Comparison of ENCODE assay signal across 7 cellular contexts in genomic region chr1:1704284-1704957, GRCh38. TPM values are rescaled to one million over a fixed set of nuclear protein-coding genes. Genes with fewer than 3 reads are reported as not detected.
DNase-seq lines count a peak whose midpoint lies in the region; ATAC-seq, FAIRE-seq and TF ChIP-seq lines count a peak whose summit lies in the region.
"Not testable (repeated sequence)": the region's sequence is repeated elsewhere in the genome, so short reads cannot be mapped to it uniquely, and the experiment has no call there.

No MANE protein-coding gene starts in this region.

- H3K79me2 ChIP-seq in K562 (ENCODE audit: control insufficient read depth, insufficient read depth, low read length); osteoblast (ENCODE audit: insufficient read depth, low read length): not testable (repeated sequence)

- 94% methylated on average over 27 of the region's 27 CpGs for WGBS in K562 (ENCODE audit: insufficient coverage, low coverage, missing lambda C conversion rate)

- not testable (repeated sequence) for H3K27ac ChIP-seq in Peyer's patch; K562 (ENCODE audit: extremely low read depth, low read depth, low read length); osteoblast (ENCODE audit: low read depth, low read length); upper lobe of right lung

- TF ChIP-seq RAD21 in K562 (CRISPR knock-in tag; conservative IDR thresholded peaks at IDR 0.05 in 1 of 2, IDR thresholded peaks at IDR 0.05 in 1 of 2), result not testable (repeated sequence)

- H3K36me3 ChIP-seq in Peyer's patch, result peaks cover 0 to 21% (median 0%) of the 10 kb centered on the region in 3 donors
- peaks cover 18% of the 10 kb centered on the region; the same call in 1 of the 3 replicates for H3K36me3 ChIP-seq in K562 (ENCODE audit: control insufficient read depth, insufficient read depth, low read length)
- H3K36me3 ChIP-seq in osteoblast (ENCODE audit: insufficient read depth, low read length), result not testable (repeated sequence)
- H3K36me3 ChIP-seq in upper lobe of right lung, result peaks cover 23% of the 10 kb centered on the region

- in situ Hi-C loops in K562 (cut with MboI), result not testable (repeated sequence)

- not testable (repeated sequence) for H4K20me1 ChIP-seq in K562 (replicated peaks; ENCODE audit: control insufficient read depth, insufficient read depth, low read length); osteoblast (ENCODE audit: insufficient read depth, low read length)

- H3K27me3 ChIP-seq in Peyer's patch; K562 (ENCODE audit: control insufficient read depth in 2 of 2, insufficient read depth in 2 of 2, low read length in 2 of 2); osteoblast (ENCODE audit: insufficient read depth, low read length); upper lobe of right lung: not testable (repeated sequence)

- POLR2A ChIA-PET in K562 (lab: Yijun Ruan, JAX), result not testable (repeated sequence)

- not testable (repeated sequence) for H3K4me2 ChIP-seq in K562 (ENCODE audit: insufficient read depth, low read length); osteoblast (ENCODE audit: insufficient read depth, low read length)

- BruUV-seq in K562 (replicated peaks; lab: Mats Ljungman, UMichigan), result not testable (repeated sequence)

- ATAC-seq in K562, left colon, upper lobe of right lung: not testable (repeated sequence)

- not testable (repeated sequence) for H3K4me1 ChIP-seq in Peyer's patch; K562 (replicated peaks in 1 of 2; ENCODE audit: control insufficient read depth in 2 of 2, insufficient read depth in 2 of 2, low read length in 2 of 2); osteoblast (ENCODE audit: insufficient read depth, low read length); upper lobe of right lung

- intact Hi-C loops in K562 (cut with micrococcal nuclease); left colon (cut with DNase I, micrococcal nuclease); upper lobe of right lung (cut with DNase I): not testable (repeated sequence)

- not testable (repeated sequence) for TF ChIP-seq POLR2A in Peyer's patch (IDR thresholded peaks at IDR 0.05); K562 (conservative IDR thresholded peaks at IDR 0.05)

- TF ChIP-seq CTCF in Peyer's patch (IDR thresholded peaks at IDR 0.05); K562 (IDR thresholded peaks at IDR 0.05 in 2 of 3, conservative IDR thresholded peaks at IDR 0.05 in 1 of 3; ENCODE audit: insufficient read depth in 2 of 3, low read depth in 1 of 3, low read length in 3 of 3); osteoblast (IDR thresholded peaks at IDR 0.05; ENCODE audit: extremely low read depth, low read depth, low read length); upper lobe of right lung (IDR thresholded peaks at IDR 0.05): not testable (repeated sequence)

- FAIRE-seq in K562 (lab: Jason Lieb, UNC), result not testable (repeated sequence)

- CTCF ChIA-PET in K562 (lab: Yijun Ruan, JAX; ENCODE audit: low intra/inter-chr PET ratio), result not testable (repeated sequence)

- not testable (repeated sequence) for H3K4me3 ChIP-seq in Peyer's patch; K562; osteoblast (ENCODE audit: insufficient read depth, low read length); upper lobe of right lung

- TF ChIP-seq EP300 in K562 (IDR thresholded peaks at IDR 0.05; ENCODE audit: low read length), result not testable (repeated sequence)

- not testable (repeated sequence) for H3K9me1 ChIP-seq in K562 (ENCODE audit: control insufficient read depth, insufficient read depth, low read length)

- H2AFZ ChIP-seq in K562 (ENCODE audit: low read depth, low read length); osteoblast (ENCODE audit: low read length): not testable (repeated sequence)

- DNase-seq in Peyer's patch (peak in 2 of 3 donors; percentile 37 to 40), left colon (peak; percentile 2 to 8), osteoblast (ENCODE audit: insufficient read length, low spot score, missing footprints) (peak; percentile 44), upper lobe of right lung (peak; percentile 59)
- peak; percentile 15 for DNase-seq in activated CD8-positive, alpha-beta memory T cell treated with anti-CD3 and anti-CD28 coated beads for 24 hours
- not testable (repeated sequence) for DNase-seq in K562 (ENCODE audit: extremely low read depth in 1 of 4, low spot score in 3 of 4)
- DNase-seq in stimulated activated CD8-positive, alpha-beta memory T cell treated with anti-CD3 and anti-CD28 coated beads, Interleukin-4, amount 100 ng/mL, for 48 hours, result peak; percentile 21

- not testable (repeated sequence) for H3K9ac ChIP-seq in K562 (ENCODE audit: insufficient read depth in 1 of 2, low read depth in 2 of 2, low read length in 2 of 2)

- H3K9me3 ChIP-seq in Peyer's patch; K562 (replicated peaks; ENCODE audit: control insufficient read depth, insufficient read depth, low read depth, low read length); osteoblast (ENCODE audit: low read depth, low read length); upper lobe of right lung: not testable (repeated sequence)

RNA-seq across cellular contexts. Expression of gene SLC35E2B, which starts 11.8 kb away (rescaled TPM):
- total RNA-seq in Peyer's patch, result 100 to 1,000 TPM in 2 of 4 donors, 10 to 100 TPM in 2; 76.9 to 132 (median 103) TPM
- total RNA-seq in K562 (2011; cell fraction: chromatin; rRNA removed; ENCODE audit: low replicate concordance), result 99.6 and 161 TPM in 2 replicates
- 107 and 109 TPM in 2 replicates for total RNA-seq in K562 (2011; cell fraction: nucleolus; rRNA removed)
- total RNA-seq in K562 (2011; cell fraction: nucleoplasm; rRNA removed), result 98.4 and 102 TPM in 2 replicates
- total RNA-seq in K562 (2014; rRNA removed), result 18.4 and 22.5 TPM in 2 replicates
- total RNA-seq in K562 (2014; rRNA removed; fragmentation: Illumina TruSeq; extraction: Trizol), result 14.8 TPM in 2 replicates
- total RNA-seq in K562 (2015; rRNA removed; fragmentation: Illumina TruSeq; extraction: Trizol), result 20.7 and 21.9 TPM in 2 replicates
- 38.9 and 44.6 TPM in 2 replicates for total RNA-seq in K562 (2021)
- 30.8 and 36.5 TPM in 2 replicates for polyA plus RNA-seq in K562 (2011; rRNA removed)
- polyA plus RNA-seq in K562 (2011; cell fraction: cytosol; rRNA removed), result 33.9 and 35.2 TPM in 2 replicates
- polyA plus RNA-seq in K562 (2011; cell fraction: nucleus; rRNA removed), result 139 and 182 TPM in 2 replicates
- polyA plus RNA-seq in K562 (2012), result 28.9 and 66.9 TPM in 2 replicates
- 29.5 and 31.5 TPM in 2 replicates for polyA plus RNA-seq in K562 (2014; fragmentation: Illumina TruSeq; extraction: Trizol)
- 1 to 10 TPM; 4.7 to 5.2 TPM for polyA plus RNA-seq in K562 (2014; fragmentation: Nextera tagmentation; extraction: Ambion mirVana)
- 29.8 and 34.1 TPM in 2 replicates for polyA plus RNA-seq in K562 (2014; rRNA removed)
- 19.2 and 25.3 TPM in 2 replicates for polyA minus RNA-seq in K562 (2011; rRNA and poly(A)+ RNA removed)
- polyA minus RNA-seq in K562 (2011; cell fraction: cytosol; rRNA and poly(A)+ RNA removed), result 23.7 and 23.9 TPM in 2 replicates
- polyA minus RNA-seq in K562 (2011; cell fraction: nucleus; rRNA and poly(A)+ RNA removed), result 26.0 and 28.7 TPM in 2 replicates
- total RNA-seq in left colon, result 10 to 100 TPM; 39.0 to 57.0 TPM
- total RNA-seq in osteoblast, result 33.0 and 38.4 TPM in 2 replicates
- 49.8 TPM for total RNA-seq in upper lobe of right lung

RNA-seq across cellular contexts. Expression of gene CDK11A, which starts 19.7 kb away (rescaled TPM):
- total RNA-seq in Peyer's patch (100 to 1,000 TPM; 129 to 269 (median 199) TPM), K562 (2014; rRNA removed) (44.4 and 48.8 TPM in 2 replicates), K562 (2014; rRNA removed; fragmentation: Illumina TruSeq; extraction: Trizol) (15.2 and 18.4 TPM in 2 replicates), K562 (2015; rRNA removed; fragmentation: Illumina TruSeq; extraction: Trizol) (33.6 and 43.9 TPM in 2 replicates), K562 (2021) (58.5 and 71.0 TPM in 2 replicates), left colon (10 to 100 TPM; 66.4 to 72.3 TPM), osteoblast (19.4 and 22.1 TPM in 2 replicates), upper lobe of right lung (51.7 TPM)
- 123 and 215 TPM in 2 replicates for total RNA-seq in K562 (2011; cell fraction: chromatin; rRNA removed; ENCODE audit: low replicate concordance)
- total RNA-seq in K562 (2011; cell fraction: nucleolus; rRNA removed), result 128 and 164 TPM in 2 replicates
- total RNA-seq in K562 (2011; cell fraction: nucleoplasm; rRNA removed), result 71.6 and 88.8 TPM in 2 replicates
- polyA plus RNA-seq in K562 (2011; rRNA removed) (13.0 and 17.4 TPM in 2 replicates), K562 (2014; fragmentation: Illumina TruSeq; extraction: Trizol) (49.8 and 53.1 TPM in 2 replicates), K562 (2014; fragmentation: Nextera tagmentation; extraction: Ambion mirVana) (1 to 10 TPM; 4.5 to 8.4 TPM), K562 (2014; rRNA removed) (49.5 and 67.0 TPM in 2 replicates)
- polyA plus RNA-seq in K562 (2011; cell fraction: cytosol; rRNA removed), result 10.4 and 24.1 TPM in 2 replicates
- 167 and 314 TPM in 2 replicates for polyA plus RNA-seq in K562 (2011; cell fraction: nucleus; rRNA removed)
- polyA plus RNA-seq in K562 (2012), result 54.0 and 63.7 TPM in 2 replicates
- polyA minus RNA-seq in K562 (2011; rRNA and poly(A)+ RNA removed), result 8.1 and 9.7 TPM in 2 replicates
- polyA minus RNA-seq in K562 (2011; cell fraction: cytosol; rRNA and poly(A)+ RNA removed), result 143 and 147 TPM in 2 replicates
- 39.7 and 41.0 TPM in 2 replicates for polyA minus RNA-seq in K562 (2011; cell fraction: nucleus; rRNA and poly(A)+ RNA removed)

RNA-seq across cellular contexts. Expression of gene CDK11B, which starts 45.6 kb away (rescaled TPM):
- total RNA-seq in Peyer's patch (100 to 1,000 TPM in 1 of 4 donors, 10 to 100 TPM in 3; 25.7 to 124 (median 40.9) TPM), K562 (2014; rRNA removed) (28.3 and 29.8 TPM in 2 replicates), K562 (2014; rRNA removed; fragmentation: Illumina TruSeq; extraction: Trizol) (13.3 and 18.5 TPM in 2 replicates), K562 (2015; rRNA removed; fragmentation: Illumina TruSeq; extraction: Trizol) (18.6 and 19.5 TPM in 2 replicates), K562 (2021) (27.7 and 34.7 TPM in 2 replicates), left colon (10 to 100 TPM; 29.6 to 37.0 TPM), osteoblast (5.3 and 5.8 TPM in 2 replicates), upper lobe of right lung (24.8 TPM)
- total RNA-seq in K562 (2011; cell fraction: chromatin; rRNA removed; ENCODE audit: low replicate concordance), result 24.3 and 27.2 TPM in 2 replicates
- total RNA-seq in K562 (2011; cell fraction: nucleolus; rRNA removed), result 12.2 and 15.8 TPM in 2 replicates
- total RNA-seq in K562 (2011; cell fraction: nucleoplasm; rRNA removed), result 12.0 TPM in 2 replicates
- polyA plus RNA-seq in K562 (2011; rRNA removed) (6.2 and 6.5 TPM in 2 replicates), K562 (2014; fragmentation: Illumina TruSeq; extraction: Trizol) (50.8 and 52.2 TPM in 2 replicates), K562 (2014; fragmentation: Nextera tagmentation; extraction: Ambion mirVana) (1 to 10 TPM; 2.8 to 3.1 TPM), K562 (2014; rRNA removed) (33.1 and 42.2 TPM in 2 replicates)
- polyA plus RNA-seq in K562 (2011; cell fraction: cytosol; rRNA removed), result 6.4 and 10.3 TPM in 2 replicates
- polyA plus RNA-seq in K562 (2011; cell fraction: nucleus; rRNA removed), result 28.0 and 40.4 TPM in 2 replicates
- 42.4 and 48.6 TPM in 2 replicates for polyA plus RNA-seq in K562 (2012)
- 2.8 and 3.3 TPM in 2 replicates for polyA minus RNA-seq in K562 (2011; rRNA and poly(A)+ RNA removed)
- polyA minus RNA-seq in K562 (2011; cell fraction: cytosol; rRNA and poly(A)+ RNA removed), result 5.3 and 6.9 TPM in 2 replicates
- 3.8 and 5.3 TPM in 2 replicates for polyA minus RNA-seq in K562 (2011; cell fraction: nucleus; rRNA and poly(A)+ RNA removed)
